10 cellular contexts compared by ENCODE assay signal in genomic region chr19:41307090-41307875, GRCh38. TPM values are rescaled to one million over a fixed set of nuclear protein-coding genes. Genes with fewer than 3 reads are reported as not detected.
DNase-seq lines count a peak whose midpoint lies in the region; ATAC-seq and TF ChIP-seq lines count a peak whose summit lies in the region.
"Had no signal": no experiment of that assay in that cellular context is flagged by ENCODE, and none has a peak within 500 bp of the region (broad histone marks: within the 10 kb centered on the region; RNA-seq: fewer than 3 reads in every experiment).

No MANE protein-coding gene starts in this region.

- H3K79me2 ChIP-seq in HCT116 (ENCODE audit: insufficient read depth, low read length) (peaks cover 18% of the 10 kb centered on the region), SU-DHL-6 (ENCODE audit: insufficient read depth, low read length) (peaks cover 14% of the 10 kb centered on the region)

- 19 to 42% (median 23%) methylated on average over 8 of the region's 8 CpGs for WGBS in spleen, 5 donors

- TF ChIP-seq CTCF in HCT116 (IDR thresholded peaks at IDR 0.05 in 2 of 3, conservative IDR thresholded peaks at IDR 0.05 in 1 of 3; ENCODE audit: borderline replicate concordance in 1 of 3, insufficient read depth in 1 of 3, low read depth in 2 of 3, low read length in 2 of 3): no peak
- TF ChIP-seq CTCF in SU-DHL-6 (IDR thresholded peaks at IDR 0.05; ENCODE audit: insufficient read depth, low read length, poor library complexity, severe bottlenecking): no peak
- no peak for TF ChIP-seq CTCF in endothelial cell (IDR thresholded peaks at IDR 0.05; ENCODE audit: unreplicated experiment)
- TF ChIP-seq CTCF in spleen (IDR thresholded peaks at IDR 0.05 in 8 of 11, conservative IDR thresholded peaks at IDR 0.05 in 3 of 11): no peak

- H3K27me3 Mint-ChIP-seq in endothelial cell (ENCODE audit: unreplicated experiment): peaks cover 16% of the 10 kb centered on the region

- H3K4me1 Mint-ChIP-seq in endothelial cell (ENCODE audit: unreplicated experiment): peaks cover 55% of the 10 kb centered on the region

- no peak overlapping the region for H3K4me2 ChIP-seq in HCT116 (ENCODE audit: low read length)
- H3K4me2 ChIP-seq in SU-DHL-6 (ENCODE audit: low read depth, low read length, poor library complexity, severe bottlenecking): no peak overlapping the region

- CTCF ChIA-PET in HCT116 (lab: Charles Lee): interaction anchor here (0.9 to 2.2 kb wide), 6 partner anchors 15 to 332 kb away, joined by 3 to 22 read pairs (median 5); partner anchors contain the start of gene B9D2

- H3K36me3 ChIP-seq in HCT116 (ENCODE audit: control insufficient read depth in 1 of 2, insufficient read depth in 2 of 2, low read length in 2 of 2) (peaks cover 28 to 56% of the 10 kb centered on the region in 2 experiments), SU-DHL-6 (ENCODE audit: low read length) (peaks cover 21% of the 10 kb centered on the region), spleen (peaks cover 0 to 59% (median 43%) of the 10 kb centered on the region in 6 donors)

- H3K27ac ChIP-seq in HCT116 (ENCODE audit: low read depth, low read length) (peak overlapping the region; percentile 44; the same call in 1 of the 2 replicates), SU-DHL-6 (ENCODE audit: low read depth, low read length) (peak overlapping the region; percentile 75), spleen (peak overlapping the region; percentile 88 to 98 (median 97))

- H4K20me1 ChIP-seq in HCT116 (ENCODE audit: insufficient read depth) (peaks cover 4% of the 10 kb centered on the region; the same call in 1 of the 2 replicates), SU-DHL-6 (ENCODE audit: low read depth, low read length) (no peaks in the 10 kb centered on the region)

- H3K9me2 ChIP-seq in HCT116 (ENCODE audit: insufficient read depth) (no peaks in the 10 kb centered on the region), SU-DHL-6 (replicated peaks; ENCODE audit: insufficient read depth, low read length) (no peaks in the 10 kb centered on the region)

- H3K4me3 ChIP-seq in HCT116 (replicated peaks in 1 of 2; ENCODE audit: low read depth in 1 of 2, low read length in 2 of 2) (no peak overlapping the region), SU-DHL-6 (ENCODE audit: insufficient read depth, low read length, poor library complexity, severe bottlenecking) (no peak overlapping the region), spleen (peak overlapping the region in 1 of 8 donors; percentile 74)
- H3K4me3 ChIP-seq: SJSA1 had no signal

- TSS peak; percentile 20 for BruUV-seq in HCT116 (replicated peaks; lab: Mats Ljungman, UMichigan)

- H3K9me3 ChIP-seq in HCT116 (ENCODE audit: control insufficient read depth in 1 of 2, insufficient read depth in 1 of 2, low read depth in 1 of 2, low read length in 2 of 2) (no peaks in the 10 kb centered on the region), SU-DHL-6 (ENCODE audit: insufficient read depth, low read length) (no peaks in the 10 kb centered on the region), spleen (no peaks in the 10 kb centered on the region)
- H3K9me3 ChIP-seq: SJSA1 had no signal

- H3K36me3 Mint-ChIP-seq in endothelial cell (ENCODE audit: low read depth, unreplicated experiment): peaks cover 46% of the 10 kb centered on the region

- H3K9ac ChIP-seq in HCT116 (ENCODE audit: low read length) (no peak overlapping the region), SU-DHL-6 (ENCODE audit: low read length) (0 out of 2 replicates have a peak overlapping the region, but pooled peaks have one; percentile 1)

- peaks cover 35% of the 10 kb centered on the region for H3F3A ChIP-seq in SU-DHL-6 (ENCODE audit: insufficient read depth)

- H3K9me3 Mint-ChIP-seq in endothelial cell (ENCODE audit: unreplicated experiment): no peaks in the 10 kb centered on the region

- no peaks in the 10 kb centered on the region for H3K27me3 ChIP-seq in HCT116 (ENCODE audit: insufficient read depth, low read length)
- H3K27me3 ChIP-seq in SU-DHL-6 (ENCODE audit: low read length): no peaks in the 10 kb centered on the region
- no peaks in the 10 kb centered on the region for H3K27me3 ChIP-seq in spleen (replicated peaks in 1 of 7)
- H3K27me3 ChIP-seq: SJSA1 had no signal

- TF ChIP-seq RAD21 in HCT116 (IDR thresholded peaks at IDR 0.05; ENCODE audit: low read depth): no peak

- H2AFZ ChIP-seq in HCT116 (ENCODE audit: low read depth, low read length, poor library complexity, severe bottlenecking) (no peak overlapping the region), SU-DHL-6 (ENCODE audit: low read depth, low read length, severe bottlenecking) (no peak overlapping the region)

- DNase-seq in HCT116 (ENCODE audit: low read depth, low spot score) (no peak), endothelial cell (ENCODE audit: low spot score) (no peak), spleen (no peak), mesenteric fat pad (ENCODE audit: low spot score) (no peak), NCI-H1092 treated with DMSO at 0.1 percent for 48 hours (lab: John Stamatoyannopoulos, UW) (no peak), SKM-1 (lab: John Stamatoyannopoulos, UW; ENCODE audit: unreplicated experiment) (no peak)
- DNase-seq in stimulated activated CD4-positive, alpha-beta T cell treated with anti-CD3 and anti-CD28 coated beads, Interleukin-4, amount 100 ng/mL, for 24 hours: no peak
- DNase-seq: anterior cingulate cortex had no signal

- peak overlapping the region; percentile 17 for H3K4me3 Mint-ChIP-seq in endothelial cell (ENCODE audit: unreplicated experiment)

- intact Hi-C loops in HCT116 (cut with micrococcal nuclease): no loop called here
- intact Hi-C loops in spleen (cut with DNase I; ENCODE audit: low total_unique reads): loop anchor here (5.0 kb wide), 1 partner anchor 40 kb away; no protein-coding TSS in a partner anchor

- H3K4me1 ChIP-seq in HCT116 (ENCODE audit: control insufficient read depth in 1 of 2, insufficient read depth in 2 of 2, low read length in 2 of 2) (peaks cover 12 to 25% of the 10 kb centered on the region in 2 experiments), spleen (peaks cover 63 to 96% (median 91%) of the 10 kb centered on the region in 6 donors)

- RAD21 ChIA-PET in HCT116 (lab: Charles Lee; ENCODE audit: low non-redundant PET in 1 of 2, low total read pairs in 2 of 2, uncharacterized antibody in 2 of 2, unreplicated experiment in 2 of 2): interaction anchor here in 1 of 2 experiments (0.6 kb wide), 1 partner anchor 149 kb away, joined by 6 read pairs; no protein-coding TSS in a partner anchor

- peak overlapping the region; percentile 87 for H3K27ac Mint-ChIP-seq in endothelial cell (ENCODE audit: unreplicated experiment)

- TF ChIP-seq POLR2A in HCT116 (IDR thresholded peaks at IDR 0.05; ENCODE audit: borderline replicate concordance, extremely low read depth, insufficient read depth, insufficient read length): no peak
- no peak for TF ChIP-seq POLR2A in spleen (IDR thresholded peaks at IDR 0.05)

- POLR2A ChIA-PET in HCT116 (lab: Charles Lee): no interaction called here

- no peak for ATAC-seq in HCT116

TF ChIP-seq in HCT116, 20 proteins besides CTCF, POLR2A, EP300 and RAD21:
- TF ChIP-seq YY1 (IDR thresholded peaks at IDR 0.05; ENCODE audit: extremely low read depth, insufficient replicate concordance, low read depth, low read length) (no peak), CEBPB (IDR thresholded peaks at IDR 0.05; ENCODE audit: low read depth) (no peak), SIN3A (IDR thresholded peaks at IDR 0.05; ENCODE audit: low read depth) (no peak), EGR1 (IDR thresholded peaks at IDR 0.05; ENCODE audit: low read depth) (no peak), SRF (IDR thresholded peaks at IDR 0.05; ENCODE audit: low read depth) (no peak), ZNF274 (IDR thresholded peaks at IDR 0.05; ENCODE audit: low read depth, low read length) (no peak), TCF7L2 (IDR thresholded peaks at IDR 0.05; ENCODE audit: borderline replicate concordance, extremely low read depth, insufficient read depth, insufficient read length) (no peak)

RNA-seq across cellular contexts. Expression of gene CCDC97, which starts 2.7 kb away (rescaled TPM):
- total RNA-seq in HCT116 (2021; ENCODE audit: unreplicated experiment): 23.0 TPM
- 19.4 and 21.3 TPM in 2 replicates for polyA plus RNA-seq in HCT116 (2012)
- total RNA-seq in endothelial cell (ENCODE audit: unreplicated experiment): 28.6 TPM
- total RNA-seq in spleen: 10 to 100 TPM; 20.5 to 38.2 (median 29.7) TPM
- 10 to 100 TPM; 12.7 to 18.9 (median 14.5) TPM for polyA plus RNA-seq in spleen
- total RNA-seq in mesenteric fat pad: 20.5 TPM

RNA-seq across cellular contexts. Expression of gene HNRNPUL1, which starts 43.1 kb away (rescaled TPM):
- total RNA-seq in HCT116 (2021; ENCODE audit: unreplicated experiment) (201 TPM), endothelial cell (ENCODE audit: unreplicated experiment) (259 TPM), spleen (100 to 1,000 TPM; 161 to 213 (median 178) TPM), mesenteric fat pad (143 TPM)
- 122 and 130 TPM in 2 replicates for polyA plus RNA-seq in HCT116 (2012)
- 100 to 1,000 TPM in 1 of 3 donors, 10 to 100 TPM in 2; 53.9 to 102 (median 64.4) TPM for polyA plus RNA-seq in spleen

RNA-seq across cellular contexts. Expression of gene TGFB1, which starts 46.4 kb away (rescaled TPM):
- 54.6 TPM for total RNA-seq in HCT116 (2021; ENCODE audit: unreplicated experiment)
- polyA plus RNA-seq in HCT116 (2012): 45.7 and 49.9 TPM in 2 replicates
- 193 TPM for total RNA-seq in endothelial cell (ENCODE audit: unreplicated experiment)
- total RNA-seq in spleen: 100 to 1,000 TPM in 6 of 7 donors, 10 to 100 TPM in 1; 79.3 to 147 (median 130) TPM
- 10 to 100 TPM; 23.0 to 56.0 (median 25.2) TPM for polyA plus RNA-seq in spleen
- total RNA-seq in mesenteric fat pad: 54.3 TPM

RNA-seq across cellular contexts. Expression of gene B9D2, which starts 56.7 kb away (rescaled TPM):
- total RNA-seq in HCT116 (2021; ENCODE audit: unreplicated experiment) (7.3 TPM), endothelial cell (ENCODE audit: unreplicated experiment) (6.8 TPM), spleen (10 to 100 TPM in 1 of 7 donors, 1 to 10 TPM in 6; 7.5 to 10.2 (median 8.4) TPM), mesenteric fat pad (3.5 TPM)
- polyA plus RNA-seq in HCT116 (2012): 9.7 and 11.1 TPM in 2 replicates
- polyA plus RNA-seq in spleen: 10 to 100 TPM in 2 of 3 donors, 1 to 10 TPM in 1; 8.6 to 11.9 (median 10.5) TPM

Comparison
In these comparisons a context has a peak if more than half of its experiments do, and no peak if none do; other contexts are left out.
1. H3K27ac ChIP-seq: peak in every context shown above with its lines; median percentile 97 in spleen; 75 in SU-DHL-6; 44 in HCT116.